Comparison of ENCODE assay signal across 20 cellular contexts in genomic region chr13:107069107-107069776, GRCh38.
"Had no signal": no experiment of that assay in that cellular context is flagged by ENCODE, and none has a peak within 500 bp of the region (broad histone marks: within the 10 kb centered on the region; RNA-seq: fewer than 3 reads in every experiment).

No MANE protein-coding gene starts in this region.

- H3K4me3 ChIP-seq: psoas muscle, sigmoid colon, transverse colon had no signal

- ATAC-seq: activated CD4-positive, alpha-beta T cell treated with anti-CD3 and anti-CD28 coated beads for 36 hours; activated CD8-positive, alpha-beta T cell treated with anti-CD3 and anti-CD28 coated beads for 36 hours; activated naive CD8-positive, alpha-beta T cell treated with anti-CD3 and anti-CD28 coated beads, Interleukin-2, amount 50 U/mL, for 24 hours; left colon; natural killer cell treated with Interleukin-12 subunit alpha and Interleukin-12 subunit beta and Interleukin-15 and Interleukin-18, amount 100 ng/mL, for 72 hours; psoas muscle had no signal

- H3K9me3 ChIP-seq: psoas muscle, sigmoid colon, transverse colon had no signal

- H3K27me3 ChIP-seq: sigmoid colon, transverse colon had no signal

- H3K4me1 ChIP-seq: psoas muscle, sigmoid colon, transverse colon had no signal

- H3K36me3 ChIP-seq: sigmoid colon, transverse colon, WERI-Rb-1 had no signal

- H3K27ac ChIP-seq: psoas muscle, sigmoid colon, transverse colon, WERI-Rb-1 had no signal

- DNase-seq: activated CD4-positive, alpha-beta T cell treated with anti-CD3 and anti-CD28 coated beads for 36 hours; activated CD8-positive, alpha-beta memory T cell treated with anti-CD3 and anti-CD28 coated beads, Interleukin-2, amount 50 U/mL, for 4 hours; activated CD8-positive, alpha-beta T cell treated with anti-CD3 and anti-CD28 coated beads for 36 hours; activated naive CD4-positive, alpha-beta T cell treated with Interleukin-2 at 50 U/mL for 16 hours; activated naive CD8-positive, alpha-beta T cell treated with anti-CD3 and anti-CD28 coated beads, Interleukin-2, amount 50 U/mL, for 24 hours; caudate nucleus; cortex of kidney; effector CD8-positive, alpha-beta T cell; immature natural killer cell; left colon; occipital lobe; psoas muscle; sigmoid colon; stimulated activated CD4-positive, alpha-beta T cell treated with anti-CD3 and anti-CD28 coated beads, Interleukin-12 subunit alpha, Interleukin-12 subunit beta, amount 100 ng/mL, for 4 hours; stimulated activated naive CD4-positive, alpha-beta T cell; substantia nigra; SW 1271; transverse colon; WERI-Rb-1 had no signal
